In the genomic region with DNA sequence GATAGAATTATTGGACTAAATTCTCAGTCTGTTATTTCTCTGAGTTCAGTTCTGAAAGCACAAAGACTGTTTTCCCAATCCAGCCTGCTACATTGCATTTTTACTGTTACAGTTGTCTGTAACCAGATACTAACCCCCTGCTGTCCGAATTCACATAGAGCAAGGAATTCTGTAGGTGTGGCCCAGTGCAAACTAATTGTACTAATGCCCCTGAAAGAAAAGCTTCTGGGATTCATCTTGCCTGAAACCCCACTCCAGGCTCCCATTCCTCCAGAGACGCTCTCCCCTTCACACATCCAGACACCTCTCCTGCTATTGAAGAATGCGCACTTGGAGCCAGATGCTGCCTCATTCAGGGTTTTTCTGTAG, we compare ENCODE assay signal across 20 cellular contexts.
DNase-seq lines count a peak whose midpoint lies in the region; TF ChIP-seq lines count a peak whose summit lies in the region.
"Had no signal": no experiment of that assay in that cellular context is flagged by ENCODE, and none has a peak within 500 bp of the region (broad histone marks: within the 10 kb centered on the region; RNA-seq: fewer than 3 reads in every experiment).

No MANE protein-coding gene starts in this region.

- peaks cover 17% of the 10 kb centered on the region for H3K4me1 ChIP-seq in adipocyte (ENCODE audit: control insufficient read depth, insufficient read depth, low read length)
- H3K4me1 ChIP-seq in mesendoderm (ENCODE audit: control insufficient read depth, low read depth, low read length): peaks cover 11% of the 10 kb centered on the region
- no peaks in the 10 kb centered on the region for H3K4me1 ChIP-seq in BE2C
- H3K4me1 ChIP-seq: colonic mucosa, testis had no signal

- no peak overlapping the region for H4K5ac ChIP-seq in mesendoderm (ENCODE audit: low read length)

- no peak overlapping the region for H3K4ac ChIP-seq in mesendoderm (ENCODE audit: low read depth, low read length)

- H3K79me1 ChIP-seq in mesendoderm (ENCODE audit: low read length): no peaks in the 10 kb centered on the region

- no peak overlapping the region for H3K9ac ChIP-seq in adipocyte (ENCODE audit: low read length)
- H3K9ac ChIP-seq in mesendoderm (ENCODE audit: low read length): no peak overlapping the region

- H3K36me3 ChIP-seq in adipocyte (ENCODE audit: control insufficient read depth, insufficient read depth, low read length, severe bottlenecking) (no peaks in the 10 kb centered on the region), mesendoderm (ENCODE audit: control insufficient read depth, insufficient read depth, low read length) (no peaks in the 10 kb centered on the region), BE2C (no peaks in the 10 kb centered on the region)
- H3K36me3 ChIP-seq: colonic mucosa had no signal

- H3K9me3 ChIP-seq in adipocyte (ENCODE audit: control insufficient read depth, low read length): no peaks in the 10 kb centered on the region
- H3K9me3 ChIP-seq in BE2C: no peaks in the 10 kb centered on the region
- H3K9me3 ChIP-seq: colonic mucosa, testis had no signal

- no peaks in the 10 kb centered on the region for H3K27me3 ChIP-seq in adipocyte (replicated peaks; ENCODE audit: control insufficient read depth, insufficient read depth, low read length)
- no peaks in the 10 kb centered on the region for H3K27me3 ChIP-seq in mesendoderm (ENCODE audit: insufficient read depth, low read length, poor library complexity)
- H3K27me3 ChIP-seq in BE2C: no peaks in the 10 kb centered on the region
- H3K27me3 ChIP-seq: colonic mucosa, testis had no signal

- peak; percentile 65 for DNase-seq in EH (ENCODE audit: low read depth)
- peak; percentile 66 for DNase-seq in NCI-H1694 treated with DMSO at 0.1 percent for 48 hours (lab: John Stamatoyannopoulos, UW)
- peak; percentile 59 for DNase-seq in adipocyte (ENCODE audit: low read depth)
- peak; percentile 86 for DNase-seq in mesendoderm
- DNase-seq in SK-N-DZ (ENCODE audit: low spot score): no peak
- DNase-seq in effector CD4-positive, alpha-beta T cell: no peak
- DNase-seq in BE2C: no peak
- DNase-seq in ACHN: no peak
- DNase-seq: activated CD4-positive, alpha-beta T cell treated with anti-CD3 and anti-CD28 coated beads, Interleukin-2, amount 50 U/mL, for 1 hour; activated T-cell treated with anti-CD3 and anti-CD28 coated beads, Interleukin-2, amount 50 U/mL, for 4 hours; colonic mucosa; DND-41; glutamatergic neuron; left cardiac atrium; naive B cell; NCI-H1048; retina; SIG-M5; stimulated activated CD4-positive, alpha-beta T cell treated with anti-CD3 and anti-CD28 coated beads, Interleukin-1b, Interleukin-23, amount 100 ng/mL, for 48 hours; testis had no signal

- H2BK15ac ChIP-seq in mesendoderm (replicated peaks; ENCODE audit: low read depth): no peak overlapping the region

- no peak for TF ChIP-seq CTCF in BE2C (IDR thresholded peaks at IDR 0.05; ENCODE audit: low read depth, low read length)

- no CpG with 5 or more reads among the region's 3 CpGs for WGBS in mesendoderm (ENCODE audit: extremely low coverage, insufficient coverage, low lambda C conversion rate)

- H3K4me3 ChIP-seq in adipocyte (ENCODE audit: low read length) (no peak overlapping the region), mesendoderm (ENCODE audit: low read length) (no peak overlapping the region), BE2C (ENCODE audit: low read depth, low read length) (no peak overlapping the region)
- H3K4me3 ChIP-seq: colonic mucosa, testis had no signal

- H4K8ac ChIP-seq in mesendoderm (ENCODE audit: low read depth, low read length): no peak overlapping the region

- no peak overlapping the region for H2BK5ac ChIP-seq in mesendoderm (ENCODE audit: low read length)

- in situ Hi-C loops in ACHN (cut with HindIII; ENCODE audit: low pct_ligation_motif_present, low pct_unique_long_range_greater_than_20kb, low sequenced_read_pairs): no loop called here

- no peak overlapping the region for H3K4me2 ChIP-seq in mesendoderm (ENCODE audit: low read length)

- no peak overlapping the region for H3K23ac ChIP-seq in mesendoderm (ENCODE audit: low read length)

- no peak overlapping the region for H2BK120ac ChIP-seq in mesendoderm (ENCODE audit: low read depth, low read length)

- H3K79me2 ChIP-seq in mesendoderm (ENCODE audit: control insufficient read depth, insufficient read depth, low read length): no peaks in the 10 kb centered on the region

- H3K18ac ChIP-seq in mesendoderm (ENCODE audit: low read length): no peak overlapping the region

- peak overlapping the region; percentile 35 for H3K56ac ChIP-seq in mesendoderm (ENCODE audit: low read length)

- H2AK5ac ChIP-seq in mesendoderm (ENCODE audit: low read length): no peak overlapping the region

- H3K27ac ChIP-seq in mesendoderm (ENCODE audit: low read depth, low read length): no peak overlapping the region
- H3K27ac ChIP-seq: colonic mucosa, testis had no signal

Comparison
In these comparisons a context has a peak if more than half of its experiments do, and no peak if none do; other contexts are left out.
1. DNase-seq: peak in EH (single experiment), NCI-H1694 treated with DMSO at 0.1 percent for 48 hours (single experiment), adipocyte (single experiment) and mesendoderm (single experiment); none in SK-N-DZ (single experiment), effector CD4-positive, alpha-beta T cell (single experiment), BE2C (single experiment) and ACHN (single experiment).